8 cellular contexts compared by ENCODE assay signal in the genomic region with DNA sequence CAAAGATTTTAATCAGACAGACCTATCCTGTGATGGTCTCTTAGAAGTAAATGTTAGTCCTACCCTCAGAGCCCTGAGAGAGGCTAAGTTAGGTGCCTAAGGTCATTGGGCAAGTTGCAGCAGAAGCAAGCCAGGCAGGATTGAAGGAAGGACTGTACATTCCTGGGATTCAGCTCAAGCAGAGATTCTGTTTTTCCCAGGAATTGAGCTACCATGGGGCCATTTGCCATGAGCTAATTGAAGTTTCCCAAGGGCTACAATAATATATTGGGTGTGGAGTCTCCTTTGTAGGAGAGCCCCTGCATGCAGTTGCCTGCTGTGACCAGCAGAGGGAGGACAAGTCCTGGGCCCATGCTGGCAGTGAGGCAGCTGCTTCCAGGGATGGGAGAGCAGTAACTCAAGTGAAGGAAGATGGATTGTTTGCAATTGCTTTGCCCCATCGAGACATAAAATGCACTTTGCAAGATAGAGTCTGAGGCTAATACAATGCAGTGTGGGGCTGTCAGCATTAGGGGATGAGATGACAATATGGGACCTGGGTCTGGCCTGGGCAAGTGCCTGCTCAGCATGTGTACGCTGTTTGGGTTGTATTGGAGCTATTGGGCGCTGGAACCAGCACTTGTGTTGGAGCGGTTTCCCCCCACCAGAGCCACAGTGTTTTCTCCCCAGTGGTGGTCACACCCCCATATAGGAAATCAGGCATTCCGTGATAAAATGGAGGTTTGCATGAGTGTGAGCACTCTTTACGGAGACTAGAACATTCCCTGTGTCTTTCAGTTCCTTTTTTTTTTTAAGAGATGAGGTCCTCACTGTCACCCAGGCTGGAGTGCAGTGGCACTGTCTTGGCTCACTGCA. TPM values are rescaled to one million over a fixed set of nuclear protein-coding genes. Genes with fewer than 3 reads are reported as not detected.
DNase-seq lines count a peak whose midpoint lies in the region; ATAC-seq and TF ChIP-seq lines count a peak whose summit lies in the region.

No MANE protein-coding gene starts in this region.

- intact Hi-C loops in heart right ventricle (cut with DNase I) = loop anchor here in 9 of 10 donors (5.0 to 10.0 kb wide), 8 partner anchors 102 to 515 kb away; no protein-coding TSS in a partner anchor

- no peak overlapping the region for H3K27ac ChIP-seq in heart right ventricle

- H3K36me3 ChIP-seq in adipocyte (ENCODE audit: control insufficient read depth, insufficient read depth, low read length, severe bottlenecking) (no peaks in the 10 kb centered on the region), heart right ventricle (peaks cover 0 to 38% (median 4%) of the 10 kb centered on the region in 9 donors)

- H3K27me3 ChIP-seq in adipocyte (replicated peaks; ENCODE audit: control insufficient read depth, insufficient read depth, low read length) (no peaks in the 10 kb centered on the region), heart right ventricle (no peaks in the 10 kb centered on the region)

- no peak overlapping the region for H3K9ac ChIP-seq in adipocyte (ENCODE audit: low read length)

- H3K9me3 ChIP-seq in adipocyte (ENCODE audit: control insufficient read depth, low read length) = no peaks in the 10 kb centered on the region
- no peaks in the 10 kb centered on the region for H3K9me3 ChIP-seq in heart right ventricle

- ATAC-seq in GM19467 (IDR thresholded peaks at IDR 0.05; ENCODE audit: unreplicated experiment) (peak; percentile 55), heart right ventricle (peak; percentile 77 to 92 (median 87)), HG02870 (IDR thresholded peaks at IDR 0.05; ENCODE audit: unreplicated experiment) (no peak)

- 67 to 73% methylated on average over 6 of the region's 6 CpGs for WGBS in heart right ventricle, 2 donors

- peak in 12 of 14 donors; percentile 13 to 75 (median 44) for DNase-seq in C1 segment of cervical spinal cord (lab: John Stamatoyannopoulos, UW)
- DNase-seq in NCI-H1092 treated with DMSO at 0.1 percent for 48 hours (lab: John Stamatoyannopoulos, UW) = peak; percentile 12
- DNase-seq in T follicular helper cell (ENCODE audit: low read depth) = peak; percentile 55
- peak; percentile 91 for DNase-seq in adipocyte (ENCODE audit: low read depth)
- peak; percentile 70 to 71 for DNase-seq in heart right ventricle
- DNase-seq in retina = peak; percentile 70

- no peak overlapping the region for H3K4me3 ChIP-seq in adipocyte (ENCODE audit: low read length)
- H3K4me3 ChIP-seq in heart right ventricle = no peak overlapping the region

- no peaks in the 10 kb centered on the region for H3K4me1 ChIP-seq in adipocyte (ENCODE audit: control insufficient read depth, insufficient read depth, low read length)
- peaks cover 0 to 21% (median 10%) of the 10 kb centered on the region in 9 donors for H3K4me1 ChIP-seq in heart right ventricle

- TF ChIP-seq CTCF in heart right ventricle (IDR thresholded peaks at IDR 0.05) = peak; percentile 96 to 99 (median 98)

RNA-seq across cellular contexts. Expression of a gene that starts 27.9 kb away (rescaled TPM):
- under 1 TPM; 0.27 to 0.95 (median 0.68) TPM for total RNA-seq in heart right ventricle
- polyA plus RNA-seq in heart right ventricle = 1 to 10 TPM in 1 of 2 donors, under 1 TPM in 1; 0.35 to 1.8 TPM

RNA-seq across cellular contexts. Expression of a gene that starts 29.6 kb away (rescaled TPM):
- total RNA-seq in heart right ventricle = 10 to 100 TPM; 56.5 to 88.0 (median 68.1) TPM
- 10 to 100 TPM; 15.6 to 49.3 TPM for polyA plus RNA-seq in heart right ventricle

RNA-seq across cellular contexts. Expression of a gene that starts 46.9 kb away (rescaled TPM):
- 10 to 100 TPM; 35.7 to 54.6 (median 41.8) TPM for total RNA-seq in heart right ventricle
- 10 to 100 TPM; 48.6 to 53.6 TPM for polyA plus RNA-seq in heart right ventricle

Comparison
In these comparisons a context has a peak if more than half of its experiments do, and no peak if none do; other contexts are left out.
1. DNase-seq: peak in every context shown above with its lines; median percentile 91 in adipocyte; 70 in heart right ventricle; 70 in retina; 55 in T follicular helper cell; 44 in C1 segment of cervical spinal cord; 12 in NCI-H1092 treated with DMSO at 0.1 percent for 48 hours.